ENCODE assay signal across 9 cellular contexts in genomic region chr16:89326721-89327120, GRCh38.
A peak's percentile ranks its signal among the peaks of the same experiment; 100 is the strongest.
DNase-seq lines count a peak whose midpoint lies in the region; ATAC-seq and TF ChIP-seq lines count a peak whose summit lies in the region.
"Had no signal": no experiment of that assay in that cellular context is flagged by ENCODE, and none has a peak within 500 bp of the region (broad histone marks: within the 10 kb centered on the region; RNA-seq: fewer than 3 reads in every experiment).

No MANE protein-coding gene starts in this region.

- no peak for TF ChIP-seq EP300 in suprapubic skin (IDR thresholded peaks at IDR 0.05)

- ATAC-seq in Panc1 (no peak), HG02852 (IDR thresholded peaks at IDR 0.05; ENCODE audit: unreplicated experiment) (no peak)

- H3K4me1 ChIP-seq in CD4-positive, alpha-beta memory T cell (ENCODE audit: insufficient read depth, low read length) = peaks cover 94% of the 10 kb centered on the region
- H3K4me1 ChIP-seq in Panc1 (ENCODE audit: control insufficient read depth, insufficient read depth, low read length) = peaks cover 90% of the 10 kb centered on the region
- H3K4me1 ChIP-seq in esophagus squamous epithelium = peaks cover 31 to 86% (median 56%) of the 10 kb centered on the region in 3 donors
- H3K4me1 ChIP-seq in trophoblast cell (ENCODE audit: control insufficient read depth in 1 of 2, insufficient read depth in 2 of 2, low read length in 2 of 2) = peaks cover 28 to 38% of the 10 kb centered on the region in 2 experiments
- H3K4me1 ChIP-seq in suprapubic skin = peaks cover 65% of the 10 kb centered on the region

- H3K27me3 ChIP-seq in CD4-positive, alpha-beta memory T cell (ENCODE audit: insufficient read depth, low read length) = no peaks in the 10 kb centered on the region
- H3K27me3 ChIP-seq in Panc1 (ENCODE audit: control insufficient read depth, insufficient read depth, low read length) (no peaks in the 10 kb centered on the region), esophagus squamous epithelium (no peaks in the 10 kb centered on the region), trophoblast cell (ENCODE audit: insufficient read depth, low read length) (no peaks in the 10 kb centered on the region), suprapubic skin (no peaks in the 10 kb centered on the region)

- H4K12ac ChIP-seq in trophoblast cell (ENCODE audit: low read depth, low read length) = no peak overlapping the region

- intact Hi-C loops in CD4-positive, alpha-beta memory T cell (cut with micrococcal nuclease) = no loop called here
- intact Hi-C loops in Panc1 (cut with micrococcal nuclease; ENCODE audit: unreplicated experiment) (no loop called here), esophagus squamous epithelium (cut with DNase I) (no loop called here)

- H2AK5ac ChIP-seq in trophoblast cell (ENCODE audit: low read length) = no peak overlapping the region

- TF ChIP-seq POLR2A in esophagus squamous epithelium (IDR thresholded peaks at IDR 0.05) (no peak), suprapubic skin (IDR thresholded peaks at IDR 0.05) (no peak)

- H2AFZ ChIP-seq in trophoblast cell (ENCODE audit: insufficient read depth, low read length, poor library complexity) = no peak overlapping the region

- H3K27me3 Mint-ChIP-seq in CD4-positive, alpha-beta memory T cell = no peaks in the 10 kb centered on the region

- H3K9me3 Mint-ChIP-seq in CD4-positive, alpha-beta memory T cell = peaks cover 0 to 4% (median 0%) of the 10 kb centered on the region in 8 donors

- H3K4me1 Mint-ChIP-seq in CD4-positive, alpha-beta memory T cell = peaks cover 65 to 92% (median 80%) of the 10 kb centered on the region in 4 donors

- H3K23ac ChIP-seq in trophoblast cell (ENCODE audit: low read length) = no peak overlapping the region

- TF ChIP-seq CTCF in Panc1 (IDR thresholded peaks at IDR 0.05) (no peak), esophagus squamous epithelium (IDR thresholded peaks at IDR 0.05) (no peak), suprapubic skin (IDR thresholded peaks at IDR 0.05) (no peak)

- H3K18ac ChIP-seq in trophoblast cell (ENCODE audit: low read length) = peak overlapping the region; percentile 16

- peaks cover 9% of the 10 kb centered on the region for H3K79me1 ChIP-seq in trophoblast cell (ENCODE audit: low read length)

- peak overlapping the region in 3 of 7 donors; percentile 41 to 91 (median 72) for H3K27ac Mint-ChIP-seq in CD4-positive, alpha-beta memory T cell

- POLR2A ChIA-PET in CD4-positive, alpha-beta memory T cell (lab: Charles Lee; ENCODE audit: partially characterized antibody) = interaction anchor here (1.1 to 1.8 kb wide), 2 partner anchors 11 to 13 kb away, joined by 3 to 15 read pairs; no protein-coding TSS in a partner anchor
- POLR2A ChIA-PET in Panc1 (lab: Charles Lee) = no interaction called here

- in situ Hi-C loops in Panc1 (cut with HindIII; ENCODE audit: low pct_unique_long_range_greater_than_20kb, low sequenced_read_pairs) = no loop called here

- no peak overlapping the region for H2BK12ac ChIP-seq in trophoblast cell (ENCODE audit: low read length)

- no peak overlapping the region for H3K4me2 ChIP-seq in trophoblast cell (ENCODE audit: low read length)

- H2BK120ac ChIP-seq in trophoblast cell (ENCODE audit: insufficient read depth, low read length, poor library complexity) = no peak overlapping the region

- H3K9me3 ChIP-seq in CD4-positive, alpha-beta memory T cell (ENCODE audit: control insufficient read depth in 1 of 2, low read length in 2 of 2) = no peaks in the 10 kb centered on the region
- H3K9me3 ChIP-seq in Panc1 (ENCODE audit: control insufficient read depth, insufficient read depth, low read depth, low read length) (no peaks in the 10 kb centered on the region), esophagus squamous epithelium (no peaks in the 10 kb centered on the region), trophoblast cell (ENCODE audit: insufficient read depth, low read depth, low read length) (peaks cover 3% of the 10 kb centered on the region), suprapubic skin (no peaks in the 10 kb centered on the region)

- DNase-seq in CD4-positive, alpha-beta memory T cell = no peak
- DNase-seq in Panc1 (ENCODE audit: low read depth, low spot score) (no peak), esophagus squamous epithelium (lab: John Stamatoyannopoulos, UW) (no peak), trophoblast cell (no peak), DMS79 treated with DMSO at 0.1 percent for 48 hours (lab: John Stamatoyannopoulos, UW) (no peak), mucosa of gallbladder (ENCODE audit: low spot score) (no peak), suprapubic skin (ENCODE audit: low spot score in 2 of 2) (no peak)
- DNase-seq: stimulated activated CD4-positive, alpha-beta T cell treated with anti-CD3 and anti-CD28 coated beads, Interleukin-4, amount 100 ng/mL, for 24 hours had no signal

- peak overlapping the region in 2 of 8 donors; percentile 54 to 61 for H3K4me3 Mint-ChIP-seq in CD4-positive, alpha-beta memory T cell

- no peak overlapping the region for H3K4me3 ChIP-seq in CD4-positive, alpha-beta memory T cell (ENCODE audit: low read length in 2 of 2)
- H3K4me3 ChIP-seq in Panc1 (ENCODE audit: low read depth in 2 of 2, low read length in 2 of 2) = no peak overlapping the region
- no peak overlapping the region for H3K4me3 ChIP-seq in esophagus squamous epithelium
- no peak overlapping the region for H3K4me3 ChIP-seq in trophoblast cell (ENCODE audit: low read depth, low read length)
- no peak overlapping the region for H3K4me3 ChIP-seq in suprapubic skin

- CTCF ChIA-PET in CD4-positive, alpha-beta memory T cell (lab: Charles Lee; ENCODE audit: partially characterized antibody) = interaction anchor here (1.2 to 2.7 kb wide), 3 partner anchors 11 to 184 kb away, joined by 3 to 7 read pairs (median 3); no protein-coding TSS in a partner anchor
- CTCF ChIA-PET in Panc1 (lab: Charles Lee) = no interaction called here

- no TSS peak for BruUV-seq in Panc1 (replicated peaks; lab: Mats Ljungman, UMichigan)

- H3K79me2 ChIP-seq in trophoblast cell (ENCODE audit: control insufficient read depth, insufficient read depth, low read length, poor library complexity) = peaks cover 33% of the 10 kb centered on the region

- H3K27ac ChIP-seq in CD4-positive, alpha-beta memory T cell (ENCODE audit: low read depth, low read length) = peak overlapping the region; percentile 0
- H3K27ac ChIP-seq in Panc1 (ENCODE audit: low read length) (peak overlapping the region; percentile 85), esophagus squamous epithelium (peak overlapping the region in 3 of 4 donors; percentile 73 to 82 (median 77)), trophoblast cell (ENCODE audit: low read depth, low read length) (no peak overlapping the region), suprapubic skin (no peak overlapping the region)

- H3K36me3 ChIP-seq in CD4-positive, alpha-beta memory T cell (ENCODE audit: insufficient read depth, low read length) = no peaks in the 10 kb centered on the region
- no peaks in the 10 kb centered on the region for H3K36me3 ChIP-seq in Panc1 (ENCODE audit: control insufficient read depth, insufficient read depth, low read length)
- H3K36me3 ChIP-seq in esophagus squamous epithelium = peaks cover 0 to 6% (median 0%) of the 10 kb centered on the region in 3 donors
- peaks cover 6 to 11% of the 10 kb centered on the region in 2 experiments for H3K36me3 ChIP-seq in trophoblast cell (ENCODE audit: control insufficient read depth in 1 of 2, insufficient read depth in 2 of 2, low read length in 2 of 2)
- peaks cover 5% of the 10 kb centered on the region for H3K36me3 ChIP-seq in suprapubic skin

- no peak overlapping the region for H3K9ac ChIP-seq in trophoblast cell (ENCODE audit: low read length)

- no peak overlapping the region for H2BK5ac ChIP-seq in trophoblast cell (ENCODE audit: low read depth, low read length, poor library complexity)

- H3K14ac ChIP-seq in trophoblast cell (ENCODE audit: low read length) = no peak overlapping the region

- 76 to 80% methylated on average over 6 to 7 of the region's 7 CpGs for WGBS in esophagus squamous epithelium, 2 donors
- WGBS in trophoblast cell (ENCODE audit: extremely low coverage, insufficient coverage, insufficient read length) = no CpG with 5 or more reads among the region's 7 CpGs
- 84% methylated on average over 7 of the region's 7 CpGs for WGBS in suprapubic skin

- H4K91ac ChIP-seq in trophoblast cell (ENCODE audit: low read depth, low read length) = no peak overlapping the region

- peaks cover 6 to 31% of the 10 kb centered on the region in 2 donors for H3K36me3 Mint-ChIP-seq in CD4-positive, alpha-beta memory T cell

- H3K4ac ChIP-seq in trophoblast cell (ENCODE audit: low read depth, low read length) = peak overlapping the region; percentile 65

- H4K8ac ChIP-seq in trophoblast cell (ENCODE audit: low read depth, low read length) = no peak overlapping the region

Comparison
In these comparisons a context has a peak if more than half of its experiments do, and no peak if none do; other contexts are left out.
1. H3K27ac ChIP-seq: peak in CD4-positive, alpha-beta memory T cell (single experiment), Panc1 (single experiment) and esophagus squamous epithelium (3 of 4); none in trophoblast cell (single experiment) and suprapubic skin (single experiment).